Comparison of ENCODE assay signal across 8 cellular contexts in the genomic region with DNA sequence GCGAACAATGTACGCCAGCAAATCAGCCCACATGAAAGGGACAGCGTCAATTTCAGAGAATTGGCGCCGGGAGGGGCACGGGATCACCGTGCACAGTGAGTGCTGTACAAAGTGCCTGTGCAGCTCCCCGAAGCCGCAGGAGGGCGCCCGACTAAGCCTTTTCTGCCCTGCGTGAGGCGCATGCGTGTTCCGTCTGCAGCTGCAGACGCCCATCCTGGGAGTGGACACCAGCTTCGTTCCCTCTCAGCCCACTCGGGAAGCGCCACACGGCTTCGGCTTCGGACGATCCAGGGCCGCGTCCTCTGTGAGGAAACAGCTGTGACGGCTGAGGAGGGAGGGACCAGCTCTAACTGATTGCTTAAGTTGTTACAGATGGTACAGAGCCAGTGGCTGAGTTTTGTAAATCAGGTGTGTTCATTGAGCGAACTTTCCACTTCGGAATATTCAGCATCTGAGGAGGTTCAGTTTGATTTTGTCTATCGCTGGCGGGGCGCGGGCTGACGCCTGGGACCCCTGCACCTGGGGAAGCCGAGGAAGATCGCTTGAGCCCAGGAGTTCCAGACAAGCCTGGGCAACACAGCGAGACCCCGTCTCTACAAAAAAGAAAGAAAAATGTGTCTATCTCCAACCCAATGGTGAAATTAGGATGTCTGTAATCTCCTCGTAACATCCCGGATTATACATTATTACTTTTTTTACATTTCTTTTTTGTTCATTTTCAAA. TPM values are rescaled to one million over a fixed set of nuclear protein-coding genes. Genes with fewer than 3 reads are reported as not detected.
DNase-seq lines count a peak whose midpoint lies in the region; ATAC-seq and TF ChIP-seq lines count a peak whose summit lies in the region.

No MANE protein-coding gene starts in this region.

- no peak for ATAC-seq in HG03097 (IDR thresholded peaks at IDR 0.05; ENCODE audit: low FRiP score, unreplicated experiment)

- TF ChIP-seq CTCF in GM12865 (IDR thresholded peaks at IDR 0.05; ENCODE audit: insufficient read depth, low read depth, low read length, missing control alignments), result peak; percentile 42
- peak; percentile 90 for TF ChIP-seq CTCF in NB4 (IDR thresholded peaks at IDR 0.05; ENCODE audit: low read depth, low read length)
- peak; percentile 64 to 69 (median 65) for TF ChIP-seq CTCF in ovary (IDR thresholded peaks at IDR 0.05)
- TF ChIP-seq CTCF in testis (IDR thresholded peaks at IDR 0.05), result peak; percentile 84 to 92 (median 86)

- H3K36me3 ChIP-seq in adipocyte (ENCODE audit: control insufficient read depth, insufficient read depth, low read length, severe bottlenecking) (no peaks in the 10 kb centered on the region), ovary (no peaks in the 10 kb centered on the region), testis (ENCODE audit: low read depth, missing control alignments) (no peaks in the 10 kb centered on the region)

- intact Hi-C loops in cardiac septum (cut with DNase I) (no loop called here), ovary (cut with DNase I) (no loop called here), testis (cut with DNase I; ENCODE audit: low total_unique reads) (no loop called here)

- WGBS in ovary, 3 donors, result 6 to 9% (median 9%) methylated on average over 39 of the region's 39 CpGs
- 10 to 12% methylated on average over 36 to 39 of the region's 39 CpGs for WGBS in testis, 2 donors

- no peaks in the 10 kb centered on the region for H3K9me3 ChIP-seq in adipocyte (ENCODE audit: control insufficient read depth, low read length)
- H3K9me3 ChIP-seq in ovary, result no peaks in the 10 kb centered on the region
- H3K9me3 ChIP-seq in testis, result no peaks in the 10 kb centered on the region

- H3K4me1 ChIP-seq in adipocyte (ENCODE audit: control insufficient read depth, insufficient read depth, low read length), result peaks cover 8% of the 10 kb centered on the region
- peaks cover under 1% of the 10 kb centered on the region for H3K4me1 ChIP-seq in ovary (ENCODE audit: insufficient read depth)
- no peaks in the 10 kb centered on the region for H3K4me1 ChIP-seq in testis

- no peak for TF ChIP-seq POLR2A in NB4 (IDR thresholded peaks at IDR 0.05; ENCODE audit: extremely low read depth, insufficient read length)
- TF ChIP-seq POLR2A in ovary (IDR thresholded peaks at IDR 0.05), result no peak
- no peak for TF ChIP-seq POLR2A in testis (IDR thresholded peaks at IDR 0.05)

- TF ChIP-seq EP300 in ovary (IDR thresholded peaks at IDR 0.05), result no peak

- H3K27ac ChIP-seq in ovary (no peak overlapping the region), testis (peak overlapping the region in 1 of 2 donors; percentile 51)

- DNase-seq in GM12865 (ENCODE audit: low read depth), result peak; percentile 62
- peak; percentile 87 for DNase-seq in NB4 (ENCODE audit: low read depth)
- DNase-seq in T follicular helper cell (ENCODE audit: low read depth), result peak; percentile 90
- DNase-seq in adipocyte (ENCODE audit: low read depth), result peak; percentile 96
- peak; percentile 95 for DNase-seq in cardiac septum (ENCODE audit: low spot score)
- peak; percentile 89 to 94 (median 91) for DNase-seq in ovary
- peak; percentile 96 for DNase-seq in testis

- H3K9ac ChIP-seq in adipocyte (ENCODE audit: low read length), result peak overlapping the region; percentile 43

- H3K27me3 ChIP-seq in adipocyte (replicated peaks; ENCODE audit: control insufficient read depth, insufficient read depth, low read length) (peaks cover 3% of the 10 kb centered on the region), ovary (no peaks in the 10 kb centered on the region), testis (no peaks in the 10 kb centered on the region)

- H3K4me3 ChIP-seq in GM12865 (ENCODE audit: low read depth, low read length) (no peak overlapping the region), NB4 (ENCODE audit: low read depth, low read length) (peak overlapping the region; percentile 45), adipocyte (ENCODE audit: low read length) (peak overlapping the region; percentile 74), ovary (peak overlapping the region; percentile 3), testis (peak overlapping the region; percentile 46 to 55)

RNA-seq across cellular contexts. Expression of a gene that starts 15.4 kb away (rescaled TPM):
- 15.5 TPM for total RNA-seq in cardiac septum
- total RNA-seq in ovary, result 10 to 100 TPM in 2 of 7 donors, 1 to 10 TPM in 5; 2.8 to 11.4 (median 8.4) TPM
- polyA plus RNA-seq in ovary, result 1 to 10 TPM; 3.9 to 5.3 TPM
- total RNA-seq in testis, result 10 to 100 TPM in 1 of 2 donors, 1 to 10 TPM in 1; 8.5 to 12.1 TPM
- 3.7 TPM for polyA plus RNA-seq in testis (ENCODE audit: insufficient read depth, low read depth, low replicate concordance)
